In genomic region chr1:169288011-169288414, GRCh38 we compare ENCODE assay signal across 10 cellular contexts.
DNase-seq lines count a peak whose midpoint lies in the region; ATAC-seq and TF ChIP-seq lines count a peak whose summit lies in the region.
"Had no signal": no experiment of that assay in that cellular context is flagged by ENCODE, and none has a peak within 500 bp of the region (broad histone marks: within the 10 kb centered on the region; RNA-seq: fewer than 3 reads in every experiment).

No MANE protein-coding gene starts in this region.

- H3K9me3 Mint-ChIP-seq in mesothelial cell of epicardium, result peaks cover 29% of the 10 kb centered on the region

- no peak overlapping the region for H3K4me3 ChIP-seq in choroid plexus epithelial cell (ENCODE audit: low read depth, low read length)

- H3K36me3 Mint-ChIP-seq in mesothelial cell of epicardium, result peaks cover 24% of the 10 kb centered on the region

- H3K27ac Mint-ChIP-seq in mesothelial cell of epicardium, result no peak overlapping the region
- H3K27ac Mint-ChIP-seq: CD4-positive, alpha-beta T cell had no signal

- peak; percentile 5 for TF ChIP-seq CTCF in choroid plexus epithelial cell (conservative IDR thresholded peaks at IDR 0.05; ENCODE audit: low read depth, low read length)
- TF ChIP-seq CTCF in mesothelial cell of epicardium (IDR thresholded peaks at IDR 0.05; ENCODE audit: unreplicated experiment), result no peak

- H3K4me3 Mint-ChIP-seq in mesothelial cell of epicardium, result no peak overlapping the region
- H3K4me3 Mint-ChIP-seq: CD4-positive, alpha-beta T cell had no signal

- peak; percentile 76 for DNase-seq in ELR (ENCODE audit: low read depth)
- DNase-seq in NCI-H226, result peak; percentile 70
- DNase-seq in choroid plexus epithelial cell (ENCODE audit: low read depth), result peak; percentile 65
- peak; percentile 59 for DNase-seq in myocyte (ENCODE audit: low read depth)
- no peak for DNase-seq in SHP77 treated with DMSO at 0.1 percent for 48 hours (lab: John Stamatoyannopoulos, UW)
- no peak for DNase-seq in mesothelial cell of epicardium (ENCODE audit: low spot score in 2 of 2, unreplicated experiment in 2 of 2)
- no peak for DNase-seq in anterior cingulate cortex (lab: John Stamatoyannopoulos, UW)
- DNase-seq: CD4-positive, alpha-beta T cell; stimulated activated CD8-positive, alpha-beta memory T cell treated with anti-CD3 and anti-CD28 coated beads, Interleukin-4, amount 100 ng/mL, for 48 hours had no signal

- H3K4me1 Mint-ChIP-seq in mesothelial cell of epicardium, result peaks cover 4% of the 10 kb centered on the region

- no peak for ATAC-seq in GM18519 (IDR thresholded peaks at IDR 0.05; ENCODE audit: low FRiP score, unreplicated experiment)

- H3K27me3 Mint-ChIP-seq in mesothelial cell of epicardium (ENCODE audit: low read depth), result no peaks in the 10 kb centered on the region
- H3K27me3 Mint-ChIP-seq: CD4-positive, alpha-beta T cell had no signal

Comparison
In these comparisons a context has a peak if more than half of its experiments do, and no peak if none do; other contexts are left out.
1. DNase-seq: peak in ELR (single experiment), NCI-H226 (single experiment), choroid plexus epithelial cell (single experiment) and myocyte (single experiment); none in SHP77 treated with DMSO at 0.1 percent for 48 hours (single experiment), mesothelial cell of epicardium (0 of 2) and anterior cingulate cortex (0 of 58).